ENCODE assay signal across 12 cellular contexts in genomic region chr6:33985947-33986346, GRCh38.
DNase-seq lines count a peak whose midpoint lies in the region; ATAC-seq and TF ChIP-seq lines count a peak whose summit lies in the region.
"Had no signal": no experiment of that assay in that cellular context is flagged by ENCODE, and none has a peak within 500 bp of the region (broad histone marks: within the 10 kb centered on the region; RNA-seq: fewer than 3 reads in every experiment).

No MANE protein-coding gene starts in this region.

- H3K9me3 Mint-ChIP-seq in type B pancreatic cell, result peaks cover 3% of the 10 kb centered on the region
- H3K9me3 Mint-ChIP-seq: CD4-positive, CD25-positive, alpha-beta regulatory T cell had no signal

- no peaks in the 10 kb centered on the region for H3K36me3 Mint-ChIP-seq in type B pancreatic cell
- H3K36me3 Mint-ChIP-seq: CD4-positive, CD25-positive, alpha-beta regulatory T cell had no signal

- H3K27me3 Mint-ChIP-seq in type B pancreatic cell, result peaks cover 1% of the 10 kb centered on the region

- H3K4me3 Mint-ChIP-seq in type B pancreatic cell, result no peak overlapping the region
- H3K4me3 Mint-ChIP-seq: CD4-positive, CD25-positive, alpha-beta regulatory T cell; GM23338 had no signal

- H3K4me1 Mint-ChIP-seq in type B pancreatic cell (ENCODE audit: unreplicated experiment), result peaks cover 15% of the 10 kb centered on the region

- ATAC-seq in activated CD4-positive, CD25-positive, alpha-beta regulatory T cell treated with anti-CD3 and anti-CD28 coated beads, Interleukin-2, amount 50 U/mL, for 24 hours, result no peak
- ATAC-seq in GM19397 (IDR thresholded peaks at IDR 0.05; ENCODE audit: unreplicated experiment) (no peak), GM18867 (IDR thresholded peaks at IDR 0.05; ENCODE audit: unreplicated experiment) (no peak), GM18520 (IDR thresholded peaks at IDR 0.05; ENCODE audit: unreplicated experiment) (no peak)

- DNase-seq in activated CD4-positive, CD25-positive, alpha-beta regulatory T cell treated with anti-CD3 and anti-CD28 coated beads, Interleukin-2, amount 50 U/mL, for 72 hours, result peak; percentile 6
- DNase-seq in dedifferentiated amniotic fluid mesenchymal stem cell (ENCODE audit: extremely low spot score) (peak; percentile 3), mesenteric fat pad (ENCODE audit: low spot score) (peak; percentile 57), type B pancreatic cell (ENCODE audit: extremely low spot score, unreplicated experiment) (peak; percentile 40)
- DNase-seq: CD4-positive, CD25-positive, alpha-beta regulatory T cell; DMS53; GF-D8 had no signal

- TF ChIP-seq CTCF in type B pancreatic cell (conservative IDR thresholded peaks at IDR 0.05), result no peak

- H3K27ac Mint-ChIP-seq in type B pancreatic cell, result no peak overlapping the region
- H3K27ac Mint-ChIP-seq: CD4-positive, CD25-positive, alpha-beta regulatory T cell; GM23338 had no signal

Comparison
In these comparisons a context has a peak if more than half of its experiments do, and no peak if none do; other contexts are left out.
1. DNase-seq: peak in every context shown above with its lines; median percentile 57 in mesenteric fat pad; 40 in type B pancreatic cell; 6 in activated CD4-positive, CD25-positive, alpha-beta regulatory T cell treated with anti-CD3 and anti-CD28 coated beads, Interleukin-2, amount 50 U/mL, for 72 hours; 3 in dedifferentiated amniotic fluid mesenchymal stem cell.